13 cellular contexts compared by ENCODE assay signal in the genomic region with DNA sequence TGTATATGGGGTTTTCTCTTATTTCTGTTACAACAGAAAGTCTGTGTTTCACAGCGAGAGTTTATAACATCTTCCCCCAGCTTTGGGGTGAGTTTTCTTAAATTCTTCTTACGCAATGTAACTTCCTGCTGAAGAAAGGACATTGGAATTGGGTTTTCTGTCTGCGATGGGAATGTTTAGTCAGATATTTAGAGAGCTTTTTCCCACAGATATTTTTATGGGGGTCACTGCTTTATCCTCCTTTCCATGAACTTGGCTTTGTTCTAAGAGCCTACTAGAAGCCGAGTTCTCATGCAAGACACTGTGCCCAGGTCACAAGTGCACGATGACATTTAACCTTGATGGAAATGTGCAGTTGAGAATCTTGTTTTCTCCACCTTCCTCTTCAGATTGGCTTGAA. TPM values are rescaled to one million over a fixed set of nuclear protein-coding genes. Genes with fewer than 3 reads are reported as not detected.
DNase-seq lines count a peak whose midpoint lies in the region; ATAC-seq and TF ChIP-seq lines count a peak whose summit lies in the region.
"Had no signal": no experiment of that assay in that cellular context is flagged by ENCODE, and none has a peak within 500 bp of the region (broad histone marks: within the 10 kb centered on the region; RNA-seq: fewer than 3 reads in every experiment).

No MANE protein-coding gene starts in this region.

- in situ Hi-C loops in GM23248 (cut with MboI) (no loop called here), GM13977 (cut with MboI; ENCODE audit: low pct_unique_long_range_greater_than_20kb, low sequenced_read_pairs, unreplicated experiment) (loop anchor here (25.0 kb wide), 1 partner anchor 194 kb away; no protein-coding TSS in a partner anchor), GM13976 (cut with MboI; ENCODE audit: low sequenced_read_pairs, unreplicated experiment) (loop anchor here (10.0 kb wide), 1 partner anchor 197 kb away; no protein-coding TSS in a partner anchor)

- no peak overlapping the region for H3K4me3 ChIP-seq in AG04450 (ENCODE audit: low read depth, low read length)
- H3K4me3 ChIP-seq in GM23248, result no peak overlapping the region; the same call in 1 of the 2 replicates
- no peak overlapping the region for H3K4me3 ChIP-seq in choroid plexus epithelial cell (ENCODE audit: low read depth, low read length)
- H3K4me3 ChIP-seq in esophagus squamous epithelium, result no peak overlapping the region

- no peaks in the 10 kb centered on the region for H3K9me3 Mint-ChIP-seq in natural killer cell
- H3K9me3 Mint-ChIP-seq: effector memory CD8-positive, alpha-beta T cell had no signal

- no peak overlapping the region for H3K27ac ChIP-seq in AG04450 (ENCODE audit: low read depth, low read length)
- peak overlapping the region; percentile 87 for H3K27ac ChIP-seq in GM23248
- peak overlapping the region in 2 of 4 donors; percentile 53 to 74 for H3K27ac ChIP-seq in esophagus squamous epithelium

- no peaks in the 10 kb centered on the region for H4K20me1 ChIP-seq in GM23248 (ENCODE audit: insufficient read depth)

- 58 to 60% methylated on average over 5 of the region's 5 CpGs for WGBS in GM23248 (ENCODE audit: low coverage in 1 of 2, low lambda C conversion rate in 2 of 2, missing lambda C conversion rate in 2 of 2), 2 experiments
- 70 to 73% methylated on average over 5 of the region's 5 CpGs for WGBS in esophagus squamous epithelium, 2 donors

- H3K9me3 ChIP-seq in AG04450 (ENCODE audit: control insufficient read depth, insufficient read depth, low read length) (peaks cover 7% of the 10 kb centered on the region; the same call in 1 of the 2 replicates), GM23248 (ENCODE audit: low read depth) (no peaks in the 10 kb centered on the region), esophagus squamous epithelium (no peaks in the 10 kb centered on the region)
- H3K9me3 ChIP-seq: Caco-2 had no signal

- peak overlapping the region; percentile 13; the same call in 1 of the 2 replicates for H2AFZ ChIP-seq in GM23248

- H3K4me1 ChIP-seq in GM23248 (ENCODE audit: insufficient read depth) (peaks cover 35% of the 10 kb centered on the region), esophagus squamous epithelium (peaks cover 35 to 88% (median 40%) of the 10 kb centered on the region in 3 donors)

- CTCF ChIA-PET in AG04450 (lab: Charles Lee), result interaction anchor here (0.5 kb wide), 1 partner anchor 13 kb away, joined by 3 read pairs; no protein-coding TSS in a partner anchor

- H3K4me1 Mint-ChIP-seq in natural killer cell, result peaks cover 98 to 99% of the 10 kb centered on the region in 2 donors

- POLR2A ChIA-PET in AG04450 (lab: Yijun Ruan, JAX), result interaction anchor here (0.6 kb wide), 1 partner anchor 44 kb away, joined by 4 read pairs; no protein-coding TSS in a partner anchor

- H3K4me2 ChIP-seq in GM23248 (ENCODE audit: unreplicated experiment), result peak overlapping the region; percentile 76

- no peaks in the 10 kb centered on the region for H3K36me3 ChIP-seq in GM23248 (ENCODE audit: low read depth)
- peaks cover 0 to 8% (median 0%) of the 10 kb centered on the region in 3 donors for H3K36me3 ChIP-seq in esophagus squamous epithelium

- intact Hi-C loops in natural killer cell (cut with micrococcal nuclease), result no loop called here
- intact Hi-C loops in esophagus squamous epithelium (cut with DNase I), result no loop called here

- peaks cover 32% of the 10 kb centered on the region for H3F3A ChIP-seq in GM23248 (ENCODE audit: insufficient read depth)

- H3K27me3 Mint-ChIP-seq in natural killer cell (ENCODE audit: low read depth in 2 of 2), result no peaks in the 10 kb centered on the region
- H3K27me3 Mint-ChIP-seq: effector memory CD8-positive, alpha-beta T cell had no signal

- H3K36me3 Mint-ChIP-seq in natural killer cell, result no peaks in the 10 kb centered on the region

- H3K9ac ChIP-seq in GM23248, result peak overlapping the region; percentile 75

- peak overlapping the region; percentile 86 to 93 for H3K27ac Mint-ChIP-seq in natural killer cell
- H3K27ac Mint-ChIP-seq: activated T-helper 2 cell treated with anti-CD3 and anti-CD28 coated beads, Interferon-gamma antibody, Interleukin-2, Interleukin-4, amounts not matched to agents 10 μg/mL and 5 μg/mL and 100 μg/mL, durations not matched to agents 14 hours and 24 hours and 36 hours had no signal

- no peak for TF ChIP-seq POLR2A in esophagus squamous epithelium (IDR thresholded peaks at IDR 0.05)

- no peak overlapping the region for H3K4me3 Mint-ChIP-seq in natural killer cell

- TF ChIP-seq CTCF in AG04450 (IDR thresholded peaks at IDR 0.05; ENCODE audit: low read depth, low read length), result no peak
- no peak for TF ChIP-seq CTCF in choroid plexus epithelial cell (conservative IDR thresholded peaks at IDR 0.05; ENCODE audit: low read depth, low read length)
- no peak for TF ChIP-seq CTCF in natural killer cell (IDR thresholded peaks at IDR 0.05)
- no peak for TF ChIP-seq CTCF in GM13977 (IDR thresholded peaks at IDR 0.05; ENCODE audit: extremely low read depth, insufficient read depth, missing control alignments)
- no peak for TF ChIP-seq CTCF in esophagus squamous epithelium (IDR thresholded peaks at IDR 0.05)
- no peak for TF ChIP-seq CTCF in GM13976 (IDR thresholded peaks at IDR 0.05; ENCODE audit: borderline replicate concordance, control extremely low read depth, extremely low read depth, insufficient read depth, missing control alignments)

- peaks cover 97% of the 10 kb centered on the region for H3K79me2 ChIP-seq in GM23248 (ENCODE audit: insufficient read depth)

- ATAC-seq in natural killer cell, result no peak
- ATAC-seq: effector memory CD8-positive, alpha-beta T cell had no signal

- DNase-seq in AG04450 (ENCODE audit: low read depth, low spot score) (peak; percentile 20), GM23248 (peak; percentile 81), choroid plexus epithelial cell (ENCODE audit: low read depth) (peak; percentile 86), natural killer cell (no peak), pons (ENCODE audit: low spot score) (no peak), GM13977 (ENCODE audit: low spot score) (no peak), esophagus squamous epithelium (lab: John Stamatoyannopoulos, UW) (no peak), GM13976 (ENCODE audit: low spot score) (no peak)
- DNase-seq: effector memory CD8-positive, alpha-beta T cell; NCI-H1930; occipital lobe had no signal

- H3K9me2 ChIP-seq in GM23248 (ENCODE audit: insufficient read depth), result no peaks in the 10 kb centered on the region

- no peaks in the 10 kb centered on the region for H3K27me3 ChIP-seq in AG04450 (ENCODE audit: control insufficient read depth, insufficient read depth, low read length)
- no peaks in the 10 kb centered on the region for H3K27me3 ChIP-seq in GM23248 (replicated peaks; ENCODE audit: insufficient read depth)
- no peaks in the 10 kb centered on the region for H3K27me3 ChIP-seq in esophagus squamous epithelium

RNA-seq across cellular contexts. Expression of a gene that starts 22.1 kb away (rescaled TPM):
- polyA plus RNA-seq in AG04450 (2011; rRNA removed), result 7.3 and 8.6 TPM in 2 replicates
- 6.9 and 8.0 TPM in 2 replicates for polyA minus RNA-seq in AG04450 (2011; rRNA and poly(A)+ RNA removed)
- 13.4 and 14.2 TPM in 2 replicates for total RNA-seq in GM23248 (2014; rRNA removed; shearing (Covaris generic))
- 11.0 and 11.7 TPM in 2 replicates for polyA plus RNA-seq in GM23248 (2016; fragmentation: Nextera tagmentation; extraction: Ambion mirVana)
- 10 to 100 TPM; 51.9 to 68.0 (median 54.0) TPM for total RNA-seq in natural killer cell
- total RNA-seq in esophagus squamous epithelium, result 10 to 100 TPM; 22.3 to 41.9 (median 33.5) TPM

Comparison
In these comparisons a context has a peak if more than half of its experiments do, and no peak if none do; other contexts are left out.
1. DNase-seq: peak in AG04450 (single experiment), GM23248 (single experiment) and choroid plexus epithelial cell (single experiment); none in natural killer cell (single experiment), pons (single experiment), GM13977 (single experiment), esophagus squamous epithelium (single experiment) and GM13976 (single experiment).